19 cellular contexts compared by ENCODE assay signal in the genomic region with DNA sequence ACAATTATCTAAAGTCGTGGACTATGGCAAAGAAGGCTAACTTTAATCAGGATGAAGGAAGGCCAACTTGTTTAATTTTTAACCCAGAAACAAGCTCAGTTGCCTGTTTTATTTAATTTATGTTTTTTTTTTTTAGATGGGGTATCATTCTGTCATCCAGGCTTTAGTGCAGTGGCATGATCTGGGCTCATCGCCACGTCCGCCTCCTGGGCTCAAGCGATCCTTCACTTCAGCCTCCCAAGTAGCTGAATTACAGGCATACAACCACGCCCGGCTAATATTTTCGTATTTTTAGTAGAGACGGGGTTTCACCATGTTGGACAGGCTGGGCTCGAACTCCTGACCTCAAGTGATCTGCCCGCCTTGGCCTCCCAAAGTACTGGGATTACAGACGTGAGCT.
"Had no signal": no experiment of that assay in that cellular context is flagged by ENCODE, and none has a peak within 500 bp of the region (broad histone marks: within the 10 kb centered on the region; RNA-seq: fewer than 3 reads in every experiment).

No MANE protein-coding gene starts in this region.

- H3K9me3 Mint-ChIP-seq: endodermal cell; immature natural killer cell; naive B cell; nephron; stimulated activated effector memory CD8-positive, alpha-beta T cell treated with anti-CD3 and anti-CD28 coated beads, Interleukin-12 subunit alpha, Interleukin-12 subunit beta, amount 100 ng/mL, for 72 hours; type B pancreatic cell had no signal

- H3K27me3 Mint-ChIP-seq: naive B cell, type B pancreatic cell had no signal

- H3K27ac Mint-ChIP-seq: endodermal cell; nephron; stimulated activated effector memory CD8-positive, alpha-beta T cell treated with anti-CD3 and anti-CD28 coated beads, Interleukin-12 subunit alpha, Interleukin-12 subunit beta, amount 100 ng/mL, for 72 hours; type B pancreatic cell had no signal

- H3K4me1 Mint-ChIP-seq: endodermal cell, naive B cell, nephron had no signal

- DNase-seq: effector CD4-positive, alpha-beta T cell; glutamatergic neuron; right cardiac atrium; stimulated activated CD4-positive, alpha-beta T cell treated with anti-CD3 and anti-CD28 coated beads, Interleukin-4, amount 100 ng/mL, for 1 hour; stimulated activated CD8-positive, alpha-beta memory T cell treated with anti-CD3 and anti-CD28 coated beads, Interleukin-4, amount 100 ng/mL, for 48 hours; stimulated activated naive CD8-positive, alpha-beta T cell treated with anti-CD3 and anti-CD28 coated beads, Interleukin-15, Interleukin-2, amounts not matched to agents 100 U/mL and 50 U/mL, for 24 hours; thyroid gland had no signal

- H3K4me3 ChIP-seq: coronary artery, suprapubic skin, thyroid gland had no signal

- H3K36me3 Mint-ChIP-seq: immature natural killer cell, naive B cell had no signal

- H3K4me3 Mint-ChIP-seq: endodermal cell; immature natural killer cell; naive B cell; nephron; stimulated activated effector memory CD8-positive, alpha-beta T cell treated with anti-CD3 and anti-CD28 coated beads, Interleukin-12 subunit alpha, Interleukin-12 subunit beta, amount 100 ng/mL, for 72 hours; type B pancreatic cell had no signal

- ATAC-seq: right cardiac atrium; stimulated activated effector memory CD8-positive, alpha-beta T cell treated with anti-CD3 and anti-CD28 coated beads, Interleukin-12 subunit alpha, Interleukin-12 subunit beta, amount 100 ng/mL, for 72 hours; stimulated activated naive CD8-positive, alpha-beta T cell treated with anti-CD3 and anti-CD28 coated beads, Interleukin-15, Interleukin-2, amounts not matched to agents 100 U/mL and 50 U/mL, for 24 hours had no signal

- FAIRE-seq: endothelial cell of umbilical vein, frontal cortex, keratinocyte, urothelium cell line had no signal

- H3K4me1 ChIP-seq: suprapubic skin had no signal

- H3K27me3 ChIP-seq: suprapubic skin, thyroid gland had no signal

- H3K9me3 ChIP-seq: suprapubic skin, thyroid gland had no signal

- H3K27ac ChIP-seq: suprapubic skin, thyroid gland had no signal
